ENCODE assay signal across 1 cellular context in the genomic region with DNA sequence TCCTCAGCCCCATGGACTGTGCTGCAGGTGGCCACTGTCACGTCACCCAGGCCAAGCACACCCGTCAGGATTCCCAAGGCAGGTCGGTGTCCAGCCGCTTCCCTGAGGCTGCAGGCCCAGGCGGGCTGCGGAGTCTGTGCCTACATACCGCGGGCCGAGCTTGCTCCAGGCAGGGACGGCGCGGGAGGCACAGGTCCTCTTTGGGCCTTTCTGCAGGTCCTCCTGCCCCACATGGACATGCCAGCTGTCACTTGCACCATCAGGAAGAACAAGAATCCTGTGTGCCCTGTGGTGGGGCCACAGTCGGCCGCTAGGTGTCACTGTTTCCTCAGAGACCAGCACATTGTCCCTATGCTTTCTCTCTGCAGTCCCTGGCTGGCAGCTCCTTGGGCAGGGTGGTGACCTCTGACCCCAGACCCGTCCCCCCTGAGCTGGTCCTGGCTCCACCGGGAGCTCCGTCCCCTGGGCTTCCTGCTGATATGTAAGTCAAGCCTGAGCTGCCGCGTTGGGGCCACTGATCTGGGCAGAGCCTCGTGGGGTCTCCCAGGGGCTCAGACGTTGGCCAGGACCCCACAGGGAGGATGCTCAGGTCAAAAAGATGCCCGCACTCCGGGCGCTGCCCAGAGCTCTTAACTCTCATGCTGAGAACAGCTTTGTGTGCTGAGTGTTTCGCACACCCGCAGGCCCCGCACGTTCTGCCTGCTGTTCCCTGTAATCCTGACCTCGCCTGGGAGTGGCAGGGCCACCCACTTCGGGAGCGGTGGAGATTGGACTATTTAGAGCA.
A peak's percentile ranks its signal among the peaks of the same experiment; 100 is the strongest.
TF ChIP-seq lines count a peak whose summit lies in the region.

No MANE protein-coding gene starts in this region.

TF ChIP-seq in HepG2, 621 proteins besides CTCF, POLR2A, EP300 and RAD21 (continued from another document):
- TF ChIP-seq, protein P1, sequence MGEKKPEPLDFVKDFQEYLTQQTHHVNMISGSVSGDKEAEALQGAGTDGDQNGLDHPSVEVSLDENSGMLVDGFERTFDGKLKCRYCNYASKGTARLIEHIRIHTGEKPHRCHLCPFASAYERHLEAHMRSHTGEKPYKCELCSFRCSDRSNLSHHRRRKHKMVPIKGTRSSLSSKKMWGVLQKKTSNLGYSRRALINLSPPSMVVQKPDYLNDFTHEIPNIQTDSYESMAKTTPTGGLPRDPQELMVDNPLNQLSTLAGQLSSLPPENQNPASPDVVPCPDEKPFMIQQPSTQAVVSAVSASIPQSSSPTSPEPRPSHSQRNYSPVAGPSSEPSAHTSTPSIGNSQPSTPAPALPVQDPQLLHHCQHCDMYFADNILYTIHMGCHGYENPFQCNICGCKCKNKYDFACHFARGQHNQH (CRISPR knock-in tag; IDR thresholded peaks at IDR 0.05): peak; percentile 74; the same call in 1 of the 2 replicates
- no peak for TF ChIP-seq KDM6A (CRISPR knock-in tag; IDR thresholded peaks at IDR 0.05; ENCODE audit: low read depth)
- TF ChIP-seq MATR3 (CRISPR knock-in tag; IDR thresholded peaks at IDR 0.05): no peak
- peak; percentile 59; the same call in 1 of the 2 replicates for TF ChIP-seq ZBTB33 (CRISPR knock-in tag; IDR thresholded peaks at IDR 0.05)
- TF ChIP-seq ARHGAP35 (CRISPR knock-in tag; IDR thresholded peaks at IDR 0.05; ENCODE audit: borderline replicate concordance): peak; percentile 71; the same call in 1 of the 2 replicates
- TF ChIP-seq HIVEP1 (CRISPR knock-in tag; IDR thresholded peaks at IDR 0.05): peak; percentile 54; the same call in 1 of the 2 replicates
- 0 out of 2 replicates have a peak, but pooled peaks have one; percentile 56 for TF ChIP-seq NFKBIZ (CRISPR knock-in tag; IDR thresholded peaks at IDR 0.05)
- TF ChIP-seq TRIM24 (CRISPR knock-in tag; IDR thresholded peaks at IDR 0.05): 0 out of 2 replicates have a peak, but pooled peaks have one; percentile 35
- peak; percentile 68; the same call in 1 of the 2 replicates for TF ChIP-seq ZBTB7A (CRISPR knock-in tag; IDR thresholded peaks at IDR 0.05)
- TF ChIP-seq SMC3 (IDR thresholded peaks at IDR 0.05; ENCODE audit: low read length): peak; percentile 88
- TF ChIP-seq PRDM10 (CRISPR knock-in tag; IDR thresholded peaks at IDR 0.05; ENCODE audit: low read depth): 0 out of 2 replicates have a peak, but pooled peaks have one; percentile 36
- no peak for TF ChIP-seq ATF1 (CRISPR knock-in tag; IDR thresholded peaks at IDR 0.05)
- 0 out of 2 replicates have a peak, but pooled peaks have one; percentile 59 for TF ChIP-seq KDM4B (CRISPR knock-in tag; IDR thresholded peaks at IDR 0.05)
- TF ChIP-seq ZNF891 (CRISPR knock-in tag; IDR thresholded peaks at IDR 0.05): 0 out of 2 replicates have a peak, but pooled peaks have one; percentile 53
- TF ChIP-seq CCDC6 (CRISPR knock-in tag; IDR thresholded peaks at IDR 0.05): no peak
- TF ChIP-seq PTBP1 (IDR thresholded peaks at IDR 0.05; ENCODE audit: low read depth, low read length, poor library complexity, severe bottlenecking): no peak
- TF ChIP-seq RXRB (CRISPR knock-in tag; IDR thresholded peaks at IDR 0.05; ENCODE audit: borderline replicate concordance): peak; percentile 63; the same call in 1 of the 2 replicates
- no peak for TF ChIP-seq LCORL (IDR thresholded peaks at IDR 0.05)
- peak; percentile 72 for TF ChIP-seq LCORL (CRISPR knock-in tag; IDR thresholded peaks at IDR 0.05)
- peak; percentile 62 for TF ChIP-seq ZNF781 (CRISPR knock-in tag; IDR thresholded peaks at IDR 0.05; ENCODE audit: borderline replicate concordance, not compliant biosample characterization)
- TF ChIP-seq HCFC1 (IDR thresholded peaks at IDR 0.05; ENCODE audit: low read depth, low read length): peak; percentile 36; the same call in 1 of the 2 replicates
- TF ChIP-seq ZNF687 (CRISPR knock-in tag; IDR thresholded peaks at IDR 0.05): peak; percentile 60
- TF ChIP-seq ZNF292 (CRISPR knock-in tag; IDR thresholded peaks at IDR 0.05; ENCODE audit: borderline replicate concordance, low read depth): no peak
- TF ChIP-seq ZNF558 (CRISPR knock-in tag; IDR thresholded peaks at IDR 0.05; ENCODE audit: borderline replicate concordance): no peak
- no peak for TF ChIP-seq FOXA1 (IDR thresholded peaks at IDR 0.05)
- 0 out of 2 replicates have a peak, but pooled peaks have one; percentile 4 for TF ChIP-seq FOXA1 (CRISPR knock-in tag; IDR thresholded peaks at IDR 0.05)
- peak; percentile 56; the same call in 1 of the 2 replicates for TF ChIP-seq ZSCAN25 (CRISPR knock-in tag; IDR thresholded peaks at IDR 0.05)
- TF ChIP-seq CBX5 (CRISPR knock-in tag; IDR thresholded peaks at IDR 0.05; ENCODE audit: borderline replicate concordance): peak; percentile 64; the same call in 1 of the 2 replicates
- 0 out of 2 replicates have a peak, but pooled peaks have one; percentile 25 for TF ChIP-seq MYC (CRISPR knock-in tag; IDR thresholded peaks at IDR 0.05; ENCODE audit: borderline replicate concordance)
- TF ChIP-seq HMGXB4 (CRISPR knock-in tag; IDR thresholded peaks at IDR 0.05; ENCODE audit: borderline replicate concordance in 1 of 2, low read depth in 1 of 2): peak in 1 of 2 experiments; percentile 70; a peak in 2 of 4 replicates
- TF ChIP-seq, protein P2, sequence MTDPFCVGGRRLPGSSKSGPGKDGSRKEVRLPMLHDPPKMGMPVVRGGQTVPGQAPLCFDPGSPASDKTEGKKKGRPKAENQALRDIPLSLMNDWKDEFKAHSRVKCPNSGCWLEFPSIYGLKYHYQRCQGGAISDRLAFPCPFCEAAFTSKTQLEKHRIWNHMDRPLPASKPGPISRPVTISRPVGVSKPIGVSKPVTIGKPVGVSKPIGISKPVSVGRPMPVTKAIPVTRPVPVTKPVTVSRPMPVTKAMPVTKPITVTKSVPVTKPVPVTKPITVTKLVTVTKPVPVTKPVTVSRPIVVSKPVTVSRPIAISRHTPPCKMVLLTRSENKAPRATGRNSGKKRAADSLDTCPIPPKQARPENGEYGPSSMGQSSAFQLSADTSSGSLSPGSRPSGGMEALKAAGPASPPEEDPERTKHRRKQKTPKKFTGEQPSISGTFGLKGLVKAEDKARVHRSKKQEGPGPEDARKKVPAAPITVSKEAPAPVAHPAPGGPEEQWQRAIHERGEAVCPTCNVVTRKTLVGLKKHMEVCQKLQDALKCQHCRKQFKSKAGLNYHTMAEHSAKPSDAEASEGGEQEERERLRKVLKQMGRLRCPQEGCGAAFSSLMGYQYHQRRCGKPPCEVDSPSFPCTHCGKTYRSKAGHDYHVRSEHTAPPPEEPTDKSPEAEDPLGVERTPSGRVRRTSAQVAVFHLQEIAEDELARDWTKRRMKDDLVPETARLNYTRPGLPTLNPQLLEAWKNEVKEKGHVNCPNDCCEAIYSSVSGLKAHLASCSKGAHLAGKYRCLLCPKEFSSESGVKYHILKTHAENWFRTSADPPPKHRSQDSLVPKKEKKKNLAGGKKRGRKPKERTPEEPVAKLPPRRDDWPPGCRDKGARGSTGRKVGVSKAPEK (CRISPR knock-in tag; IDR thresholded peaks at IDR 0.05; ENCODE audit: borderline replicate concordance): no peak
- TF ChIP-seq NR1H2 (CRISPR knock-in tag; IDR thresholded peaks at IDR 0.05; ENCODE audit: borderline replicate concordance, low read depth): no peak
- TF ChIP-seq BRD4 (CRISPR knock-in tag; IDR thresholded peaks at IDR 0.05): no peak
- no peak for TF ChIP-seq NR3C1 (CRISPR knock-in tag; IDR thresholded peaks at IDR 0.05)
- 0 out of 2 replicates have a peak, but pooled peaks have one; percentile 81 for TF ChIP-seq ZNF572 (CRISPR knock-in tag; IDR thresholded peaks at IDR 0.05)
